8 cellular contexts compared by ENCODE assay signal in the genomic region with DNA sequence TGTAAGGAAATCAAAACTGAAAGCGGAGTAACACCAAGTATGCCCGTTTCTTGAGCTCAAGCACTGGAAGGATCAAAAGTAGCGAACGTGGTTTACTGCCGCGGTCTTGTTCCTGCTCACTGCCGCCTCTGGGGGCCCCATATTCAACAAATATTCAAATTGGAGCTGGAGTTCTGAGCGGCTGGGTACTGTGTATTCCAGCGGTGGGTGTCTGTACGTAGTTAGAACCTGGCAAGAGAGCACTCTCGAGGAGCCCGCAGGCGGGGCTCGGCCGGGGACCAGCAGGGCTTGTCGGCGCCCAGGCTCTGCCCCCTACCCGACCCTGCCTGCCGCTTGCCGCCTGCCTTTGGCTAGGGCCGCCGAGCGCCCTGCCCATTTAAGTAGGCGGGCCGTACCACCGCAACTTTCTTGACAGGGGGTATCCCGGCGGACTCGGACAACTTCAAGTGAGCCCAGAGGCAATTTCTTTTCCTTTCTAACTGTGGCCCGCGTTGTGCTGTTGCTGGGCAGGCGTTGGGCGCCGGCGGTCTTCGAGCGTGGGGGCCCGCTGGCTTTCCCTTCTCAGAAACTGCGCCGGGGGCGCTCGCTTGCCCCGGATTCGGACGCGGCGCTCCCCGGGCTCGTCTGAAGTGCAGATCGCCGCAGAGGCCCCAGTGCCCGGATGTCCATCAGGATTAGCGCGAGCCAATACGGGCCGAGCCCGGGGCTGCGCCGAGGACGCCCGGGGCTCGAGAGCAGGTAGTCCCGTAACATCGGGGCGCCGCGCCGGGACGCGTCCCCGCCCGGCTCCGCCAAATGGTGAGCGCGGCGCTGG.
A peak's percentile ranks its signal among the peaks of the same experiment; 100 is the strongest.
DNase-seq lines count a peak whose midpoint lies in the region; TF ChIP-seq lines count a peak whose summit lies in the region.

No MANE protein-coding gene starts in this region.

- H3K4me2 ChIP-seq in MM.1S (ENCODE audit: low read depth, low read length) (peak overlapping the region; percentile 93), neuronal stem cell (ENCODE audit: insufficient read depth, low read length, poor library complexity, severe bottlenecking) (peak overlapping the region; percentile 67)

- H2BK15ac ChIP-seq in neuronal stem cell (ENCODE audit: low read length): peak overlapping the region; percentile 99

- H2BK120ac ChIP-seq in neuronal stem cell (ENCODE audit: low read depth, low read length): no peak overlapping the region

- peak overlapping the region; percentile 99 for H3K18ac ChIP-seq in neuronal stem cell (ENCODE audit: low read length)

- H3K36me3 ChIP-seq in MM.1S (replicated peaks; ENCODE audit: insufficient read depth, low read length) (no peaks in the 10 kb centered on the region), neuronal stem cell (replicated peaks in 1 of 2; ENCODE audit: control insufficient read depth in 2 of 2, insufficient read depth in 2 of 2, low read length in 2 of 2) (no peaks in the 10 kb centered on the region), subcutaneous abdominal adipose tissue (ENCODE audit: control insufficient read depth in 5 of 5, insufficient read depth in 5 of 5, low read length in 5 of 5) (no peaks in the 10 kb centered on the region)

- H2BK12ac ChIP-seq in neuronal stem cell (ENCODE audit: low read length): no peak overlapping the region

- peak overlapping the region; percentile 98 for H3K23ac ChIP-seq in neuronal stem cell (ENCODE audit: low read depth, low read length, poor library complexity)

- no peak overlapping the region for H3K4ac ChIP-seq in neuronal stem cell (ENCODE audit: low read length)

- H3K9me3 ChIP-seq in MM.1S (replicated peaks; ENCODE audit: insufficient read depth, low read length): no peaks in the 10 kb centered on the region
- H3K9me3 ChIP-seq in neuronal stem cell (replicated peaks in 1 of 2; ENCODE audit: control insufficient read depth in 2 of 2, insufficient read depth in 1 of 2, low read depth in 1 of 2, low read length in 2 of 2): no peaks in the 10 kb centered on the region
- no peaks in the 10 kb centered on the region for H3K9me3 ChIP-seq in subcutaneous abdominal adipose tissue (ENCODE audit: control insufficient read depth in 5 of 5, low read length in 5 of 5)

- WGBS in neuronal stem cell (ENCODE audit: extremely low coverage in 2 of 2, insufficient read length in 2 of 2, insufficient replicate concordance in 1 of 2), 2 donors: no CpG with 5 or more reads among the region's 76 CpGs

- H3K4me3 ChIP-seq in MM.1S (ENCODE audit: low read length) (peak overlapping the region; percentile 86), neuronal stem cell (ENCODE audit: low read length in 2 of 2) (peak overlapping the region; percentile 69 to 96), subcutaneous abdominal adipose tissue (ENCODE audit: low read depth in 1 of 5, low read length in 5 of 5) (peak overlapping the region; percentile 89 to 99 (median 94))

- H3K27ac ChIP-seq in MM.1S (ENCODE audit: low read length): peak overlapping the region; percentile 99
- H3K27ac ChIP-seq in neuronal stem cell (replicated peaks; ENCODE audit: low read length): peak overlapping the region; percentile 98
- H3K27ac ChIP-seq in subcutaneous abdominal adipose tissue (ENCODE audit: low read depth, low read length): peak overlapping the region; percentile 91

- H2BK5ac ChIP-seq in neuronal stem cell (ENCODE audit: low read length): peak overlapping the region; percentile 83

- H2AFZ ChIP-seq in MM.1S (ENCODE audit: low read length) (peak overlapping the region; percentile 68; the same call in 1 of the 2 replicates), neuronal stem cell (ENCODE audit: low read length) (peak overlapping the region; percentile 97)

- peak; percentile 93 for DNase-seq in GM03348 (ENCODE audit: low spot score)
- DNase-seq in HCEC 1CT: peak; percentile 86
- peak; percentile 92 for DNase-seq in MM.1S
- DNase-seq in SHP77 treated with DMSO at 0.1 percent for 48 hours (lab: John Stamatoyannopoulos, UW): peak; percentile 91
- peak; percentile 82 for DNase-seq in activated gamma-delta T cell treated with anti-CD3 and anti-CD28 coated beads, Interleukin-2, amount 50 U/mL, for 16 hours (ENCODE audit: low read depth)
- DNase-seq in foreskin melanocyte: peak; percentile 87
- DNase-seq in neuronal stem cell (ENCODE audit: low spot score): peak; percentile 97

- peaks cover 50% of the 10 kb centered on the region for H3F3A ChIP-seq in MM.1S (ENCODE audit: insufficient read depth, low read length)

- H3K79me1 ChIP-seq in neuronal stem cell (ENCODE audit: low read depth, low read length): no peaks in the 10 kb centered on the region

- H4K8ac ChIP-seq in neuronal stem cell (ENCODE audit: low read depth, low read length): no peak overlapping the region

- peak overlapping the region; percentile 96 for H3K14ac ChIP-seq in neuronal stem cell (ENCODE audit: low read length)

- H3K9ac ChIP-seq in MM.1S (ENCODE audit: low read length): peak overlapping the region; percentile 94
- H3K9ac ChIP-seq in neuronal stem cell (ENCODE audit: low read depth, low read length, poor library complexity): peak overlapping the region; percentile 94
- H3K9ac ChIP-seq in subcutaneous abdominal adipose tissue (ENCODE audit: low read length in 5 of 5): peak overlapping the region; percentile 90 to 98 (median 96)

- H3K27me3 ChIP-seq in MM.1S (replicated peaks; ENCODE audit: insufficient read depth, low read length) (no peaks in the 10 kb centered on the region), neuronal stem cell (ENCODE audit: control insufficient read depth in 3 of 3, insufficient read depth in 3 of 3, low read depth in 1 of 3, low read length in 3 of 3) (no peaks in the 10 kb centered on the region), subcutaneous abdominal adipose tissue (ENCODE audit: control insufficient read depth in 5 of 5, insufficient read depth in 4 of 5, low read length in 5 of 5) (no peaks in the 10 kb centered on the region)

- peak overlapping the region; percentile 61 for H4K91ac ChIP-seq in neuronal stem cell (ENCODE audit: low read depth, low read length, poor library complexity)

- peaks cover 82% of the 10 kb centered on the region for H3K79me2 ChIP-seq in MM.1S (ENCODE audit: low read length)

- H3K9me2 ChIP-seq in MM.1S (replicated peaks; ENCODE audit: insufficient read depth, low read length): no peaks in the 10 kb centered on the region

- no peak overlapping the region for H2AK5ac ChIP-seq in neuronal stem cell (ENCODE audit: low read depth, low read length)

- peaks cover 42% of the 10 kb centered on the region for H3K4me1 ChIP-seq in MM.1S (ENCODE audit: low read length)
- H3K4me1 ChIP-seq in neuronal stem cell (ENCODE audit: control insufficient read depth in 2 of 2, insufficient read depth in 1 of 2, low read depth in 1 of 2, low read length in 2 of 2): peaks cover 20 to 21% of the 10 kb centered on the region in 2 donors
- peaks cover 2 to 48% (median 45%) of the 10 kb centered on the region in 5 donors for H3K4me1 ChIP-seq in subcutaneous abdominal adipose tissue (ENCODE audit: control insufficient read depth in 5 of 5, insufficient read depth in 5 of 5, low read length in 5 of 5)

- TF ChIP-seq CTCF in MM.1S (IDR thresholded peaks at IDR 0.05; ENCODE audit: low read length): peak; percentile 31

- peaks cover 23% of the 10 kb centered on the region for H4K20me1 ChIP-seq in MM.1S (ENCODE audit: insufficient read depth, low read length)

Comparison
In these comparisons a context has a peak if more than half of its experiments do, and no peak if none do; other contexts are left out.
1. Peak in every context shown above with its lines: DNase-seq, H3K4me3 ChIP-seq and H3K27ac ChIP-seq.